Comparison of ENCODE assay signal across 17 cellular contexts in genomic region chr1:109824349-109825115, GRCh38.
DNase-seq lines count a peak whose midpoint lies in the region; ATAC-seq and TF ChIP-seq lines count a peak whose summit lies in the region.
"Had no signal": no experiment of that assay in that cellular context is flagged by ENCODE, and none has a peak within 500 bp of the region (broad histone marks: within the 10 kb centered on the region; RNA-seq: fewer than 3 reads in every experiment).

No MANE protein-coding gene starts in this region.

- no peaks in the 10 kb centered on the region for H3K79me2 ChIP-seq in Karpas-422 (ENCODE audit: low read length)

- H3K9ac ChIP-seq in stomach smooth muscle (ENCODE audit: low read length in 2 of 2) (no peak overlapping the region), Karpas-422 (ENCODE audit: low read length) (no peak overlapping the region)

- POLR2A ChIA-PET in activated CD8-positive, alpha-beta T cell treated with anti-CD3 and anti-CD28 coated beads, Interleukin-2, amount 10 ng/mL, durations not matched to agents 7 days and 5 days (lab: Charles Lee) = no interaction called here

- no peak overlapping the region for H3K4me2 ChIP-seq in Karpas-422 (ENCODE audit: low read depth, low read length, poor library complexity, severe bottlenecking)

- intact Hi-C loops in lower lobe of right lung (cut with DNase I) = no loop called here

- H3K4me3 Mint-ChIP-seq in T-helper 1 cell treated with Interleukin-12 subunit alpha and Interleukin-12 subunit beta and Interleukin-4 antibody, amounts not matched to agents 30 μg/mL and 1 μg/mL, for 36 hours = no peak overlapping the region
- no peak overlapping the region for H3K4me3 Mint-ChIP-seq in activated CD8-positive, alpha-beta T cell treated with anti-CD3 and anti-CD28 coated beads, Interleukin-2, amount 10 ng/mL, durations not matched to agents 7 days and 5 days

- H2AFZ ChIP-seq in Karpas-422 (ENCODE audit: low read length) = no peak overlapping the region

- H3K27me3 ChIP-seq in lower lobe of right lung (ENCODE audit: low read depth) (no peaks in the 10 kb centered on the region), stomach smooth muscle (ENCODE audit: control insufficient read depth in 1 of 2, insufficient read depth in 2 of 2, low read length in 2 of 2) (no peaks in the 10 kb centered on the region), Karpas-422 (ENCODE audit: low read length) (no peaks in the 10 kb centered on the region)
- H3K27me3 ChIP-seq: body of pancreas had no signal

- peak overlapping the region; percentile 6 for H3K27ac Mint-ChIP-seq in T-helper 1 cell treated with Interleukin-12 subunit alpha and Interleukin-12 subunit beta and Interleukin-4 antibody, amounts not matched to agents 30 μg/mL and 1 μg/mL, for 36 hours
- peak overlapping the region; percentile 17 for H3K27ac Mint-ChIP-seq in activated CD8-positive, alpha-beta T cell treated with anti-CD3 and anti-CD28 coated beads, Interleukin-2, amount 10 ng/mL, durations not matched to agents 7 days and 5 days

- H3K4me1 ChIP-seq in lower lobe of right lung (peaks cover 66% of the 10 kb centered on the region), stomach smooth muscle (ENCODE audit: control insufficient read depth, insufficient read depth, low read length) (peaks cover 26% of the 10 kb centered on the region), Karpas-422 (ENCODE audit: low read length) (no peaks in the 10 kb centered on the region)
- H3K4me1 ChIP-seq: body of pancreas had no signal

- H3K9me2 ChIP-seq in Karpas-422 (replicated peaks; ENCODE audit: insufficient read depth, low read length) = no peaks in the 10 kb centered on the region

- H3K9me3 Mint-ChIP-seq in T-helper 1 cell treated with Interleukin-12 subunit alpha and Interleukin-12 subunit beta and Interleukin-4 antibody, amounts not matched to agents 30 μg/mL and 1 μg/mL, for 36 hours = no peaks in the 10 kb centered on the region
- H3K9me3 Mint-ChIP-seq in activated CD8-positive, alpha-beta T cell treated with anti-CD3 and anti-CD28 coated beads, Interleukin-2, amount 10 ng/mL, durations not matched to agents 7 days and 5 days (ENCODE audit: insufficient read depth) = no peaks in the 10 kb centered on the region

- no peak for ATAC-seq in activated CD8-positive, alpha-beta T cell treated with anti-CD3 and anti-CD28 coated beads, Interleukin-2, amount 10 ng/mL, durations not matched to agents 7 days and 5 days
- ATAC-seq in lower lobe of right lung (no peak), GM21717 (IDR thresholded peaks at IDR 0.05; ENCODE audit: unreplicated experiment) (no peak)
- ATAC-seq: body of pancreas had no signal

- CTCF ChIA-PET in activated CD8-positive, alpha-beta T cell treated with anti-CD3 and anti-CD28 coated beads, Interleukin-2, amount 10 ng/mL, durations not matched to agents 7 days and 5 days (lab: Charles Lee) = interaction anchor here (1.8 kb wide), 1 partner anchor 19 kb away, joined by 5 read pairs; no protein-coding TSS in a partner anchor

- no peak overlapping the region for H3K4me3 ChIP-seq in lower lobe of right lung
- H3K4me3 ChIP-seq in stomach smooth muscle (ENCODE audit: low read length in 2 of 2) = no peak overlapping the region
- H3K4me3 ChIP-seq in Karpas-422 (ENCODE audit: low read length) = no peak overlapping the region
- H3K4me3 ChIP-seq: body of pancreas, lung had no signal

- no peaks in the 10 kb centered on the region for H3K36me3 Mint-ChIP-seq in T-helper 1 cell treated with Interleukin-12 subunit alpha and Interleukin-12 subunit beta and Interleukin-4 antibody, amounts not matched to agents 30 μg/mL and 1 μg/mL, for 36 hours (ENCODE audit: low read depth)
- no peaks in the 10 kb centered on the region for H3K36me3 Mint-ChIP-seq in activated CD8-positive, alpha-beta T cell treated with anti-CD3 and anti-CD28 coated beads, Interleukin-2, amount 10 ng/mL, durations not matched to agents 7 days and 5 days (ENCODE audit: low read depth)

- H3K27me3 Mint-ChIP-seq in T-helper 1 cell treated with Interleukin-12 subunit alpha and Interleukin-12 subunit beta and Interleukin-4 antibody, amounts not matched to agents 30 μg/mL and 1 μg/mL, for 36 hours (ENCODE audit: low read depth) = no peaks in the 10 kb centered on the region
- H3K27me3 Mint-ChIP-seq in activated CD8-positive, alpha-beta T cell treated with anti-CD3 and anti-CD28 coated beads, Interleukin-2, amount 10 ng/mL, durations not matched to agents 7 days and 5 days (ENCODE audit: low read depth) = no peaks in the 10 kb centered on the region

- H3K27ac ChIP-seq in lower lobe of right lung (peak overlapping the region; percentile 27), stomach smooth muscle (ENCODE audit: low read length) (peak overlapping the region; percentile 24), Karpas-422 (ENCODE audit: low read length) (no peak overlapping the region)
- H3K27ac ChIP-seq: 22Rv1, body of pancreas had no signal

- peaks cover 45% of the 10 kb centered on the region for H3K4me1 Mint-ChIP-seq in T-helper 1 cell treated with Interleukin-12 subunit alpha and Interleukin-12 subunit beta and Interleukin-4 antibody, amounts not matched to agents 30 μg/mL and 1 μg/mL, for 36 hours (ENCODE audit: low read depth)
- H3K4me1 Mint-ChIP-seq in activated CD8-positive, alpha-beta T cell treated with anti-CD3 and anti-CD28 coated beads, Interleukin-2, amount 10 ng/mL, durations not matched to agents 7 days and 5 days (ENCODE audit: low read depth) = peaks cover 48% of the 10 kb centered on the region

- no peak for TF ChIP-seq CTCF in lower lobe of right lung (IDR thresholded peaks at IDR 0.05)

- H3K9me3 ChIP-seq in lower lobe of right lung = no peaks in the 10 kb centered on the region
- no peaks in the 10 kb centered on the region for H3K9me3 ChIP-seq in stomach smooth muscle (ENCODE audit: control insufficient read depth in 2 of 2, low read length in 2 of 2)
- no peaks in the 10 kb centered on the region for H3K9me3 ChIP-seq in Karpas-422 (ENCODE audit: low read length)
- H3K9me3 ChIP-seq: body of pancreas had no signal

- H4K20me1 ChIP-seq in Karpas-422 (ENCODE audit: insufficient read depth, low read depth, low read length) = peaks cover 9% of the 10 kb centered on the region; the same call in 1 of the 2 replicates

- no peak for DNase-seq in T-helper 1 cell
- no peak for DNase-seq in activated CD8-positive, alpha-beta T cell treated with anti-CD3 and anti-CD28 coated beads, Interleukin-2, amount 10 ng/mL, durations not matched to agents 7 days and 5 days
- DNase-seq in lower lobe of right lung = no peak
- no peak for DNase-seq in DMS 273 treated with DMSO at 0.1 percent for 48 hours (lab: John Stamatoyannopoulos, UW)
- DNase-seq in Karpas-422 = no peak
- DNase-seq: activated T-cell treated with anti-CD3 and anti-CD28 coated beads, Interleukin-2, amount 50 U/mL, for 1 hour; DMS53; GOT3; hippocampal formation; NCI-H2081; stimulated activated CD4-positive, alpha-beta T cell treated with anti-CD3 and anti-CD28 coated beads, Interleukin-4, amount 100 ng/mL, for 24 hours had no signal

- H3K36me3 ChIP-seq in lower lobe of right lung (no peaks in the 10 kb centered on the region), stomach smooth muscle (ENCODE audit: control insufficient read depth in 2 of 2, insufficient read depth in 2 of 2, low read length in 2 of 2) (no peaks in the 10 kb centered on the region), Karpas-422 (ENCODE audit: insufficient read depth, low read length) (no peaks in the 10 kb centered on the region)
